ENCODE assay signal across 1 cellular context in the genomic region with DNA sequence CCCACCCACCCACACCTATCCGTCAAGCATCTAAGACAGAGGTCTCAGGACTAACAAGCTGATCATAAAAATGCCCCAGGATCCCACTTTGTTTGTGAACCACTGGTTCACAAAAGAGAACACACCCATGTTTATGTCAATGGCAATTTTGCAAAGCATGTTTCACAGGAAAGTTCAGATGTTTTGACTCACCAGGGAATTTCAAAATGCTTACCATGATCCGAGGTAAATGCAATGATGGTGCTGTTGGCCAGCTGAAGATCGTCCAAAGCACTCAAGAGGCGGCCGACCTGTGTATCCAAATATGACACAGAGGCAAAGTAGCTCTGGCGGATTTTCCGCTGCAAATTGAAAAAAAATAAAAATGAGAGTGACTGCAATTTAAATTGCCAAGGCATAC.
TF ChIP-seq lines count a peak whose summit lies in the region.

No MANE protein-coding gene starts in this region.

TF ChIP-seq in SK-N-SH, 30 proteins besides CTCF, POLR2A, EP300 and RAD21:
- TF ChIP-seq, protein P1, sequence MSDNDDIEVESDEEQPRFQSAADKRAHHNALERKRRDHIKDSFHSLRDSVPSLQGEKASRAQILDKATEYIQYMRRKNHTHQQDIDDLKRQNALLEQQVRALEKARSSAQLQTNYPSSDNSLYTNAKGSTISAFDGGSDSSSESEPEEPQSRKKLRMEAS (IDR thresholded peaks at IDR 0.05; ENCODE audit: low read depth), result no peak
- TF ChIP-seq GABPA (IDR thresholded peaks at IDR 0.05; ENCODE audit: low read depth), result no peak
- TF ChIP-seq GATA2 (CRISPR knock-in tag; IDR thresholded peaks at IDR 0.05), result no peak
- TF ChIP-seq, protein P2, sequence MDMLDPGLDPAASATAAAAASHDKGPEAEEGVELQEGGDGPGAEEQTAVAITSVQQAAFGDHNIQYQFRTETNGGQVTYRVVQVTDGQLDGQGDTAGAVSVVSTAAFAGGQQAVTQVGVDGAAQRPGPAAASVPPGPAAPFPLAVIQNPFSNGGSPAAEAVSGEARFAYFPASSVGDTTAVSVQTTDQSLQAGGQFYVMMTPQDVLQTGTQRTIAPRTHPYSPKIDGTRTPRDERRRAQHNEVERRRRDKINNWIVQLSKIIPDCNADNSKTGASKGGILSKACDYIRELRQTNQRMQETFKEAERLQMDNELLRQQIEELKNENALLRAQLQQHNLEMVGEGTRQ (IDR thresholded peaks at IDR 0.05; ENCODE audit: borderline replicate concordance, low read depth, low read length), result no peak
- no peak for TF ChIP-seq JUND (IDR thresholded peaks at IDR 0.05)
- TF ChIP-seq NRF1 (IDR thresholded peaks at IDR 0.05; ENCODE audit: low read depth, low read length), result no peak
- no peak for TF ChIP-seq MEF2A (IDR thresholded peaks at IDR 0.05; ENCODE audit: borderline replicate concordance, low read depth)
- TF ChIP-seq FOXJ3 (CRISPR knock-in tag; IDR thresholded peaks at IDR 0.05), result no peak
- TF ChIP-seq RXRA (IDR thresholded peaks at IDR 0.05; ENCODE audit: borderline replicate concordance, low read depth), result no peak
- no peak for TF ChIP-seq POLR2AphosphoS5 (IDR thresholded peaks at IDR 0.05; ENCODE audit: low read depth, low read length)
- TF ChIP-seq SIN3A (IDR thresholded peaks at IDR 0.05; ENCODE audit: borderline replicate concordance, low read depth, low read length), result no peak
- TF ChIP-seq ELF1 (IDR thresholded peaks at IDR 0.05), result no peak
